ENCODE assay signal across 6 cellular contexts in the genomic region with DNA sequence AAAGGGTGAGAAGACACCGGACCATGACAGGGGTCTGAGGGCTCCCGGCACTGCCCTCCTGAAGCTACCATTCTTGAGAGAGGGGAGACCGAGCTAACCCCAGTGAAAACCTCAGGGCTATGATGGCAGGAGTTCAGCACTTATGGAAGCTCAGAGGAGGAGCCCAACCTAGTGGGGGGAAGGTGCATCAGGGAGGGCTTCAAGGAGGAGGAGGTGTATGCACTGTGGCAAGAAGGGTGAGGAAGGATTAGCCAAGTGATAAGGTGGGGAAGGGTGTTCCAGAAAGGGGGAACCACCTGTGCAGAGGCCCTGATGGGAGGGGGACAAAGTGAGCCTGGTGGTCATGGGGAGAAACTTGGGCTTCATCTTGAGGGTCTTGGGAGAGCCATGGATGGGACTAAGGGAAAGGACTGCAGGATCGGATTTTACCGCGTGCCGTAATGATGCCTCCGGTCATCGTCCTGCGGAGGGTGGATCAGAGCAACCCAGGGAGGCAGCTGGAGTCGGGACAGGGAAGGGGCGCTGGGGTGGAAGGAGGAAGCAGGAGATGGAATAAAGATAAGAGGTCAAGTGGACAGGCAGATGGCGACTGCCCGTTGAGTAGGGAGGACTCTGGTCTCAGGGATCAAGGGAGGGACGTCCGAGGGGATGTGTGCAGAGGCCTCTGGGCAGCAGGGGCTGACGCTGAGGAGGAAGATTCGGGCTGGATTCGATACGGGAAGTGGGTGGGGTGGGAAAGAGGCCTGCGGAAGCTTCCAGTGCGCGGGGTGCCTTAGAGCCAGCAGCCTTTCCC. TPM values are rescaled to one million over a fixed set of nuclear protein-coding genes. Genes with fewer than 3 reads are reported as not detected.
DNase-seq lines count a peak whose midpoint lies in the region; ATAC-seq, FAIRE-seq and TF ChIP-seq lines count a peak whose summit lies in the region.

No MANE protein-coding gene starts in this region.

- H4K20me1 ChIP-seq in BLaER1, result no peaks in the 10 kb centered on the region
- H4K20me1 ChIP-seq in HepG2 (ENCODE audit: insufficient read depth, low read length), result no peaks in the 10 kb centered on the region

- H3K9me3 ChIP-seq in BLaER1 (peaks cover 17% of the 10 kb centered on the region), WERI-Rb-1 (ENCODE audit: severe bottlenecking) (peaks cover 6% of the 10 kb centered on the region), HepG2 (ENCODE audit: low read length) (no peaks in the 10 kb centered on the region)

- TF ChIP-seq CTCF in WERI-Rb-1 (IDR thresholded peaks at IDR 0.05; ENCODE audit: low read depth, low read length) (no peak), HepG2 (CRISPR knock-in tag; IDR thresholded peaks at IDR 0.05) (no peak)

- DNase-seq in WERI-Rb-1 (no peak), HepG2 (ENCODE audit: low spot score) (no peak), SIG-M5 treated with dmso at 0.1 percent for 504 hours (lab: John Stamatoyannopoulos, UW; ENCODE audit: unreplicated experiment) (no peak), MV-4-11 (lab: John Stamatoyannopoulos, UW) (no peak)

- no peak for TF ChIP-seq EP300 in HepG2 (IDR thresholded peaks at IDR 0.05; ENCODE audit: low read depth in 2 of 2, low read length in 2 of 2)
- TF ChIP-seq EP300 in HepG2 (CRISPR knock-in tag; IDR thresholded peaks at IDR 0.05; ENCODE audit: borderline replicate concordance), result no peak

- H3K4me1 ChIP-seq in BLaER1 (peaks cover 14% of the 10 kb centered on the region), HepG2 (ENCODE audit: insufficient read depth, low read length) (peaks cover 24% of the 10 kb centered on the region)

- no TSS peak for BruUV-seq in HepG2 (replicated peaks; lab: Mats Ljungman, UMichigan)

- H3K79me2 ChIP-seq in HepG2 (ENCODE audit: insufficient read depth, low read length), result no peaks in the 10 kb centered on the region

- H2AFZ ChIP-seq in HepG2 (ENCODE audit: low read length), result no peak overlapping the region

- POLR2A ChIA-PET in HepG2 (lab: Yijun Ruan, JAX), result interaction anchor here (0.9 to 2.2 kb wide), 6 partner anchors 13 to 42 kb away, joined by 3 to 24 read pairs (median 4); a partner anchor contains a TSS

- H3K27me3 ChIP-seq in BLaER1 (peaks cover 27% of the 10 kb centered on the region), WERI-Rb-1 (ENCODE audit: insufficient read depth, low read depth, severe bottlenecking) (peaks cover 8% of the 10 kb centered on the region), HepG2 (ENCODE audit: control insufficient read depth in 1 of 2, insufficient read depth in 2 of 2, low read length in 2 of 2) (peaks cover 16 to 53% of the 10 kb centered on the region in 2 experiments; a peak in 4 of 5 replicates)

- no peak for FAIRE-seq in HepG2 (lab: Jason Lieb, UNC)

- WGBS in HepG2 (ENCODE audit: low lambda C conversion rate), result 33% methylated on average over 23 of the region's 23 CpGs

- TF ChIP-seq POLR2A in HepG2 (IDR thresholded peaks at IDR 0.05; ENCODE audit: insufficient read depth in 1 of 2, low read depth in 2 of 2, low read length in 2 of 2), result no peak

- H3K4me2 ChIP-seq in BLaER1, result peak overlapping the region; percentile 96
- peak overlapping the region; percentile 88 for H3K4me2 ChIP-seq in HepG2 (ENCODE audit: low read depth, low read length)

- H3K9ac ChIP-seq in BLaER1 (peak overlapping the region; percentile 49; the same call in 1 of the 2 replicates), HepG2 (ENCODE audit: insufficient read depth, low read depth, low read length) (no peak overlapping the region)

- ATAC-seq in HepG2 (peak; percentile 14), HG03045 (IDR thresholded peaks at IDR 0.05; ENCODE audit: unreplicated experiment) (no peak)

- H3K27ac ChIP-seq in BLaER1, result no peak overlapping the region
- peak overlapping the region; percentile 75 for H3K27ac ChIP-seq in WERI-Rb-1
- H3K27ac ChIP-seq in HepG2 (ENCODE audit: extremely low read length, insufficient read depth, low read length), result no peak overlapping the region

- TF ChIP-seq RAD21 in HepG2 (CRISPR knock-in tag; IDR thresholded peaks at IDR 0.05), result no peak

- H3K4me3 ChIP-seq in BLaER1, result peak overlapping the region; percentile 80
- peak overlapping the region; percentile 57 for H3K4me3 ChIP-seq in WERI-Rb-1 (ENCODE audit: low read depth, low read length)
- peak overlapping the region; percentile 57 to 75 (median 62); a peak in 4 of 6 replicates for H3K4me3 ChIP-seq in HepG2 (replicated peaks in 1 of 3; ENCODE audit: insufficient read depth in 1 of 3, low read depth in 2 of 3, low read length in 3 of 3)

- in situ Hi-C loops in HepG2 (cut with HindIII; ENCODE audit: extremely low pct_ligation_motif_present, low pct_unique_long_range_greater_than_20kb), result no loop called here

- CTCF ChIA-PET in HepG2 (lab: Yijun Ruan, JAX; ENCODE audit: low intra/inter-chr PET ratio, low total read pairs), result no interaction called here

- H3K36me3 ChIP-seq in BLaER1, result no peaks in the 10 kb centered on the region
- H3K36me3 ChIP-seq in WERI-Rb-1, result no peaks in the 10 kb centered on the region
- no peaks in the 10 kb centered on the region for H3K36me3 ChIP-seq in HepG2 (replicated peaks in 1 of 2; ENCODE audit: control insufficient read depth in 1 of 2, insufficient read depth in 2 of 2, low read length in 2 of 2)

- intact Hi-C loops in HepG2 (cut with micrococcal nuclease; ENCODE audit: unreplicated experiment), result no loop called here

RNA-seq across cellular contexts. Expression of a gene that starts 13.3 kb away (rescaled TPM):
- 162 and 182 TPM in 2 replicates for total RNA-seq in HepG2 (2016; rRNA removed; fragmentation: Illumina TruSeq; extraction: Trizol)
- total RNA-seq in HepG2 (2016; cell fraction: cytosol; rRNA removed; fragmentation: Illumina TruSeq; extraction: Trizol; ENCODE audit: low read depth), result 33.9 and 38.1 TPM in 2 replicates
- total RNA-seq in HepG2 (2016; cell fraction: insoluble cytoplasmic fraction; rRNA removed; fragmentation: Illumina TruSeq; extraction: Trizol), result 152 and 200 TPM in 2 replicates
- total RNA-seq in HepG2 (2016; cell fraction: membrane; rRNA removed; fragmentation: Illumina TruSeq; extraction: Trizol), result 48.9 and 51.9 TPM in 2 replicates
- total RNA-seq in HepG2 (2016; cell fraction: nucleus; rRNA removed; fragmentation: Illumina TruSeq; extraction: Trizol), result 54.2 and 57.6 TPM in 2 replicates
- polyA plus RNA-seq in HepG2 (2011; rRNA removed), result 296 and 301 TPM in 2 replicates
- polyA plus RNA-seq in HepG2 (2011; cell fraction: cytosol; rRNA removed), result 291 and 381 TPM in 2 replicates
- 94.6 and 107 TPM in 2 replicates for polyA plus RNA-seq in HepG2 (2011; cell fraction: nucleus; rRNA removed)
- 96.4 and 131 TPM in 2 replicates for polyA plus RNA-seq in HepG2 (2012)
- 42.7 and 43.8 TPM in 2 replicates for polyA plus RNA-seq in HepG2 (2016; cell fraction: cytosol; fragmentation: Illumina TruSeq; extraction: Trizol; ENCODE audit: low read depth)
- 227 and 233 TPM in 2 replicates for polyA plus RNA-seq in HepG2 (2016; cell fraction: insoluble cytoplasmic fraction; fragmentation: Illumina TruSeq; extraction: Trizol; ENCODE audit: low read depth)
- polyA plus RNA-seq in HepG2 (2016; cell fraction: membrane; fragmentation: Illumina TruSeq; extraction: Trizol; ENCODE audit: low read depth), result 48.1 and 50.0 TPM in 2 replicates
- 103 and 107 TPM in 2 replicates for polyA plus RNA-seq in HepG2 (2016; cell fraction: nucleus; fragmentation: Illumina TruSeq; extraction: Trizol; ENCODE audit: insufficient read depth, low read depth)
- polyA minus RNA-seq in HepG2 (2011; rRNA and poly(A)+ RNA removed; ENCODE audit: low replicate concordance), result 239 and 250 TPM in 2 replicates
- 71.2 and 79.0 TPM in 2 replicates for polyA minus RNA-seq in HepG2 (2011; cell fraction: cytosol; rRNA and poly(A)+ RNA removed)
- polyA minus RNA-seq in HepG2 (2011; cell fraction: nucleus; rRNA and poly(A)+ RNA removed), result 39.3 and 41.1 TPM in 2 replicates

RNA-seq across cellular contexts. Expression of a gene that starts 25.4 kb away (rescaled TPM):
- 0.21 and 1.0 TPM in 2 replicates for total RNA-seq in HepG2 (2016; rRNA removed; fragmentation: Illumina TruSeq; extraction: Trizol)
- total RNA-seq in HepG2 (2016; cell fraction: cytosol; rRNA removed; fragmentation: Illumina TruSeq; extraction: Trizol; ENCODE audit: low read depth), result 0.10 and 0.26 TPM in 2 replicates
- total RNA-seq in HepG2 (2016; cell fraction: insoluble cytoplasmic fraction; rRNA removed; fragmentation: Illumina TruSeq; extraction: Trizol), result 0.43 TPM in 1 of 2 replicates, not detected in the other
- total RNA-seq in HepG2 (2016; cell fraction: membrane; rRNA removed; fragmentation: Illumina TruSeq; extraction: Trizol), result 0.19 TPM in 1 of 2 replicates, not detected in the other
- 1.3 and 1.9 TPM in 2 replicates for total RNA-seq in HepG2 (2016; cell fraction: nucleus; rRNA removed; fragmentation: Illumina TruSeq; extraction: Trizol)
- polyA plus RNA-seq in HepG2 (2011; rRNA removed), result 0.55 and 0.86 TPM in 2 replicates
- 0.19 and 0.21 TPM in 2 replicates for polyA plus RNA-seq in HepG2 (2011; cell fraction: cytosol; rRNA removed)
- 3.8 and 4.6 TPM in 2 replicates for polyA plus RNA-seq in HepG2 (2011; cell fraction: nucleus; rRNA removed)
- polyA plus RNA-seq in HepG2 (2012), result 0.71 and 0.78 TPM in 2 replicates
- polyA plus RNA-seq in HepG2 (2016; cell fraction: cytosol; fragmentation: Illumina TruSeq; extraction: Trizol; ENCODE audit: low read depth), result 0.11 TPM in 1 of 2 replicates, not detected in the other
- not detected in 2 replicates for polyA plus RNA-seq in HepG2 (2016; cell fraction: insoluble cytoplasmic fraction; fragmentation: Illumina TruSeq; extraction: Trizol; ENCODE audit: low read depth)
- 0.05 and 0.06 TPM in 2 replicates for polyA plus RNA-seq in HepG2 (2016; cell fraction: membrane; fragmentation: Illumina TruSeq; extraction: Trizol; ENCODE audit: low read depth)
- 0.44 and 0.88 TPM in 2 replicates for polyA plus RNA-seq in HepG2 (2016; cell fraction: nucleus; fragmentation: Illumina TruSeq; extraction: Trizol; ENCODE audit: insufficient read depth, low read depth)
- 2.0 and 2.1 TPM in 2 replicates for polyA minus RNA-seq in HepG2 (2011; rRNA and poly(A)+ RNA removed; ENCODE audit: low replicate concordance)
- polyA minus RNA-seq in HepG2 (2011; cell fraction: cytosol; rRNA and poly(A)+ RNA removed), result 0.18 and 0.30 TPM in 2 replicates
- polyA minus RNA-seq in HepG2 (2011; cell fraction: nucleus; rRNA and poly(A)+ RNA removed), result 3.1 and 3.3 TPM in 2 replicates

RNA-seq across cellular contexts. Expression of a gene that starts 26.8 kb away (rescaled TPM):
- total RNA-seq in HepG2 (2016; rRNA removed; fragmentation: Illumina TruSeq; extraction: Trizol), result not detected in 2 replicates
- total RNA-seq in HepG2 (2016; cell fraction: cytosol; rRNA removed; fragmentation: Illumina TruSeq; extraction: Trizol; ENCODE audit: low read depth), result not detected in 2 replicates
- total RNA-seq in HepG2 (2016; cell fraction: insoluble cytoplasmic fraction; rRNA removed; fragmentation: Illumina TruSeq; extraction: Trizol), result not detected in 2 replicates
- total RNA-seq in HepG2 (2016; cell fraction: membrane; rRNA removed; fragmentation: Illumina TruSeq; extraction: Trizol), result not detected in 2 replicates
- total RNA-seq in HepG2 (2016; cell fraction: nucleus; rRNA removed; fragmentation: Illumina TruSeq; extraction: Trizol), result not detected in 2 replicates
- polyA plus RNA-seq in HepG2 (2011; rRNA removed), result 0.07 TPM in 1 of 2 replicates, not detected in the other
- not detected in 2 replicates for polyA plus RNA-seq in HepG2 (2011; cell fraction: cytosol; rRNA removed)
- 0.06 and 0.14 TPM in 2 replicates for polyA plus RNA-seq in HepG2 (2011; cell fraction: nucleus; rRNA removed)
- polyA plus RNA-seq in HepG2 (2012), result 0.08 and 0.28 TPM in 2 replicates
- not detected in 2 replicates for polyA plus RNA-seq in HepG2 (2016; cell fraction: cytosol; fragmentation: Illumina TruSeq; extraction: Trizol; ENCODE audit: low read depth)
- not detected in 2 replicates for polyA plus RNA-seq in HepG2 (2016; cell fraction: insoluble cytoplasmic fraction; fragmentation: Illumina TruSeq; extraction: Trizol; ENCODE audit: low read depth)
- polyA plus RNA-seq in HepG2 (2016; cell fraction: membrane; fragmentation: Illumina TruSeq; extraction: Trizol; ENCODE audit: low read depth), result not detected in 2 replicates
- polyA plus RNA-seq in HepG2 (2016; cell fraction: nucleus; fragmentation: Illumina TruSeq; extraction: Trizol; ENCODE audit: insufficient read depth, low read depth), result not detected in 2 replicates
- polyA minus RNA-seq in HepG2 (2011; rRNA and poly(A)+ RNA removed; ENCODE audit: low replicate concordance), result not detected in 2 replicates
- polyA minus RNA-seq in HepG2 (2011; cell fraction: cytosol; rRNA and poly(A)+ RNA removed), result not detected in 2 replicates
- not detected in 2 replicates for polyA minus RNA-seq in HepG2 (2011; cell fraction: nucleus; rRNA and poly(A)+ RNA removed)

RNA-seq across cellular contexts. Expression of a gene that starts 27.5 kb away (rescaled TPM):
- 0.06 and 0.15 TPM in 2 replicates for total RNA-seq in HepG2 (2016; rRNA removed; fragmentation: Illumina TruSeq; extraction: Trizol)
- total RNA-seq in HepG2 (2016; cell fraction: cytosol; rRNA removed; fragmentation: Illumina TruSeq; extraction: Trizol; ENCODE audit: low read depth), result 0.09 TPM in 1 of 2 replicates, not detected in the other
- total RNA-seq in HepG2 (2016; cell fraction: insoluble cytoplasmic fraction; rRNA removed; fragmentation: Illumina TruSeq; extraction: Trizol), result 0.19 TPM in 1 of 2 replicates, not detected in the other
- total RNA-seq in HepG2 (2016; cell fraction: membrane; rRNA removed; fragmentation: Illumina TruSeq; extraction: Trizol), result 0.15 and 0.28 TPM in 2 replicates
- not detected in 2 replicates for total RNA-seq in HepG2 (2016; cell fraction: nucleus; rRNA removed; fragmentation: Illumina TruSeq; extraction: Trizol)
- 0.17 and 0.54 TPM in 2 replicates for polyA plus RNA-seq in HepG2 (2011; rRNA removed)
- polyA plus RNA-seq in HepG2 (2011; cell fraction: cytosol; rRNA removed), result 0.04 and 0.08 TPM in 2 replicates
- 2.7 TPM in 2 replicates for polyA plus RNA-seq in HepG2 (2011; cell fraction: nucleus; rRNA removed)
- 0.03 and 0.43 TPM in 2 replicates for polyA plus RNA-seq in HepG2 (2012)
- 0.02 TPM in 2 replicates for polyA plus RNA-seq in HepG2 (2016; cell fraction: cytosol; fragmentation: Illumina TruSeq; extraction: Trizol; ENCODE audit: low read depth)
- polyA plus RNA-seq in HepG2 (2016; cell fraction: insoluble cytoplasmic fraction; fragmentation: Illumina TruSeq; extraction: Trizol; ENCODE audit: low read depth), result 0.10 and 0.17 TPM in 2 replicates
- 0.13 TPM in 2 replicates for polyA plus RNA-seq in HepG2 (2016; cell fraction: membrane; fragmentation: Illumina TruSeq; extraction: Trizol; ENCODE audit: low read depth)
- polyA plus RNA-seq in HepG2 (2016; cell fraction: nucleus; fragmentation: Illumina TruSeq; extraction: Trizol; ENCODE audit: insufficient read depth, low read depth), result 0.59 and 2.3 TPM in 2 replicates
- polyA minus RNA-seq in HepG2 (2011; rRNA and poly(A)+ RNA removed; ENCODE audit: low replicate concordance), result 0.44 and 2.6 TPM in 2 replicates
- polyA minus RNA-seq in HepG2 (2011; cell fraction: cytosol; rRNA and poly(A)+ RNA removed), result not detected in 2 replicates
- 1.5 and 1.7 TPM in 2 replicates for polyA minus RNA-seq in HepG2 (2011; cell fraction: nucleus; rRNA and poly(A)+ RNA removed)

RNA-seq across cellular contexts. Expression of a gene that starts 41.4 kb away (rescaled TPM):
- not detected in 2 replicates for total RNA-seq in HepG2 (2016; rRNA removed; fragmentation: Illumina TruSeq; extraction: Trizol)
- total RNA-seq in HepG2 (2016; cell fraction: cytosol; rRNA removed; fragmentation: Illumina TruSeq; extraction: Trizol; ENCODE audit: low read depth), result 0.10 TPM in 1 of 2 replicates, not detected in the other
- 0.02 TPM in 1 of 2 replicates, not detected in the other for total RNA-seq in HepG2 (2016; cell fraction: insoluble cytoplasmic fraction; rRNA removed; fragmentation: Illumina TruSeq; extraction: Trizol)
- total RNA-seq in HepG2 (2016; cell fraction: membrane; rRNA removed; fragmentation: Illumina TruSeq; extraction: Trizol), result not detected in 2 replicates
- 0.09 TPM in 1 of 2 replicates, not detected in the other for total RNA-seq in HepG2 (2016; cell fraction: nucleus; rRNA removed; fragmentation: Illumina TruSeq; extraction: Trizol)
- 0.03 TPM in 2 replicates for polyA plus RNA-seq in HepG2 (2011; rRNA removed)
- 0.01 and 0.04 TPM in 2 replicates for polyA plus RNA-seq in HepG2 (2011; cell fraction: cytosol; rRNA removed)
- polyA plus RNA-seq in HepG2 (2011; cell fraction: nucleus; rRNA removed), result 0.02 TPM in 1 of 2 replicates, not detected in the other
- 0.04 TPM in 2 replicates for polyA plus RNA-seq in HepG2 (2012)
- 0.01 TPM in 1 of 2 replicates, not detected in the other for polyA plus RNA-seq in HepG2 (2016; cell fraction: cytosol; fragmentation: Illumina TruSeq; extraction: Trizol; ENCODE audit: low read depth)
- not detected in 2 replicates for polyA plus RNA-seq in HepG2 (2016; cell fraction: insoluble cytoplasmic fraction; fragmentation: Illumina TruSeq; extraction: Trizol; ENCODE audit: low read depth)
- not detected in 2 replicates for polyA plus RNA-seq in HepG2 (2016; cell fraction: membrane; fragmentation: Illumina TruSeq; extraction: Trizol; ENCODE audit: low read depth)
- 0.12 TPM in 1 of 2 replicates, not detected in the other for polyA plus RNA-seq in HepG2 (2016; cell fraction: nucleus; fragmentation: Illumina TruSeq; extraction: Trizol; ENCODE audit: insufficient read depth, low read depth)
- 0.07 and 0.12 TPM in 2 replicates for polyA minus RNA-seq in HepG2 (2011; rRNA and poly(A)+ RNA removed; ENCODE audit: low replicate concordance)
- polyA minus RNA-seq in HepG2 (2011; cell fraction: cytosol; rRNA and poly(A)+ RNA removed), result not detected in 2 replicates
- polyA minus RNA-seq in HepG2 (2011; cell fraction: nucleus; rRNA and poly(A)+ RNA removed), result not detected in 2 replicates
